In genomic region chr14:37985826-37986470, GRCh38 we compare ENCODE assay signal across 8 cellular contexts.
DNase-seq lines count a peak whose midpoint lies in the region; FAIRE-seq and TF ChIP-seq lines count a peak whose summit lies in the region.

No MANE protein-coding gene starts in this region.

- no peaks in the 10 kb centered on the region for H3K36me3 ChIP-seq in GM06990 (ENCODE audit: control insufficient read depth, insufficient read depth, low read length)

- H3K4me3 ChIP-seq in GM06990 (replicated peaks; ENCODE audit: low read depth, low read length) (no peak overlapping the region), astrocyte of the spinal cord (ENCODE audit: low read depth, low read length) (no peak overlapping the region)

- FAIRE-seq in GM19239 (lab: Jason Lieb, UNC), result no peak

- in situ Hi-C loops in astrocyte of the spinal cord (cut with HindIII; ENCODE audit: low sequenced_read_pairs), result no loop called here

- peak; percentile 41 for TF ChIP-seq CTCF in GM06990 (IDR thresholded peaks at IDR 0.05; ENCODE audit: insufficient read depth, low read length, poor library complexity, severe bottlenecking)
- TF ChIP-seq CTCF in astrocyte of the spinal cord (IDR thresholded peaks at IDR 0.05; ENCODE audit: low read depth, low read length), result peak; percentile 73

- no peak for DNase-seq in GM06990 (ENCODE audit: extremely low read depth, insufficient read length)
- DNase-seq in HT-29 (ENCODE audit: low spot score), result peak; percentile 54
- DNase-seq in SW 1271 (lab: John Stamatoyannopoulos, UW), result peak; percentile 6 to 45
- peak; percentile 39 for DNase-seq in astrocyte of the spinal cord (ENCODE audit: low read depth, low spot score)
- peak; percentile 52 for DNase-seq in kidney tubule cell (ENCODE audit: low spot score)
- DNase-seq in stimulated activated CD4-positive, alpha-beta T cell treated with anti-CD3 and anti-CD28 coated beads, TNF-alpha, amount 100 ng/mL, for 48 hours (ENCODE audit: low read depth in 3 of 3), result peak; percentile 4 to 19 (median 8)
- no peak for DNase-seq in occipital lobe (lab: John Stamatoyannopoulos, UW)
- no peak for DNase-seq in GM19239 (ENCODE audit: insufficient read length, low spot score)

- no peaks in the 10 kb centered on the region for H3K27me3 ChIP-seq in GM06990 (replicated peaks; ENCODE audit: control insufficient read depth, insufficient read depth, low read length)

Comparison
In these comparisons a context has a peak if more than half of its experiments do, and no peak if none do; other contexts are left out.
1. DNase-seq: peak in HT-29 (single experiment), SW 1271 (2 of 2), astrocyte of the spinal cord (single experiment), kidney tubule cell (single experiment) and stimulated activated CD4-positive, alpha-beta T cell treated with anti-CD3 and anti-CD28 coated beads, TNF-alpha, amount 100 ng/mL, for 48 hours (3 of 3); none in GM06990 (single experiment), occipital lobe (single experiment) and GM19239 (single experiment).